ENCODE assay signal across 1 cellular context in genomic region chr4:128787509-128788311, GRCh38.
TF ChIP-seq lines count a peak whose summit lies in the region.

No MANE protein-coding gene starts in this region.

TF ChIP-seq in HEK293T, 16 proteins besides CTCF, POLR2A, EP300 and RAD21:
- TF ChIP-seq PKNOX1 (IDR thresholded peaks at IDR 0.05) = no peak
- TF ChIP-seq FOXA1 (IDR thresholded peaks at IDR 0.05) = no peak
- TF ChIP-seq HDGF (IDR thresholded peaks at IDR 0.05; ENCODE audit: borderline replicate concordance) = no peak
